ENCODE assay signal across 9 cellular contexts in the genomic region with DNA sequence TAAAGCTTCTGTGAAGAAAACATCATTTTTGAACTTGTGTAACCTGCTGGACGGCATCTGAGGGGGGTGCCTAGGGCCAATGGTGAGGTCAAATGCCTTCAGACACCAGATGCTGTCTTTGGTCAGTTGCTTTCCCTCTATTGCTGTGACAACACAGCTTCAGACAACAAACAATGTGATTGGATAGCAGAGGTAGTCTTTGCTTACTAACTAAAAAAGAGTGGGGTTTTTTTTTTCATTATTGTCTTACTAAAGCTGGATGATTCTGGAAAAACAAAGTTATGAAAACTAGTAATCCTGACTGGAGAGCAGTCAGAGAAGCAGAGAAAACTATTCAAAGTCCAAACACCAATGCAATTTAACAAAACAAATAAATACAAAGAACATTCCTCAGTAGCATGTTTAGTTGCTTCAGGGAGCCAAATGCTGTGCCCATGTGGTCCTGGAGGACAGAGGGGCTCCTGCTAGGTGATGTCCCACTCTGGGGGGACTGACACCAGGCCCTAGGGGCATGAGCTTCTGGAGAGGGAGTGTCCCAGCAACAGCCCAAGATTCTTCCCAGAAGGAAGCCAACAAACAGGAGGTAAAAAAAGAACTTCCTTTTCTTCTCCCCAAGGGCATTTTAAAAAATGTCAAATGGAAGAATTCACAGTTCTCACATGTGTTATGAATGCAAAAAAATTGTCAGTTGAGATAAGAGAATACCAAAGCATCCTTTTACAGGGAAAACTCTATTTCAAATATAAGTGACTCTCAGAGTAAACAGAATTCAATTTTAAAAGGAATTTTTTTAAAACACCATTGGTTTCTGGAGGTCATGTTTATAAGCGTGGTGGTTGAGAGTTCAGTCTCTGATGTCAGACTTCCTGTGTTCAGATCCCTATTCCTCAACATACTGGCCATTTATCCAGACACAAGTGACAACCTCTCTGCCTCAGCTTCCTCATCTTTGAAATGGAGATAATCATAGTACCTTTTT.
A peak's percentile ranks its signal among the peaks of the same experiment; 100 is the strongest.
DNase-seq lines count a peak whose midpoint lies in the region; ATAC-seq, FAIRE-seq and TF ChIP-seq lines count a peak whose summit lies in the region.
"Had no signal": no experiment of that assay in that cellular context is flagged by ENCODE, and none has a peak within 500 bp of the region (broad histone marks: within the 10 kb centered on the region; RNA-seq: fewer than 3 reads in every experiment).

No MANE protein-coding gene starts in this region.

- H3K9me3 ChIP-seq in kidney (ENCODE audit: control insufficient read depth in 1 of 2, low read length in 2 of 2), result no peaks in the 10 kb centered on the region

- peak overlapping the region; percentile 31 for H3K27ac ChIP-seq in angular gyrus (ENCODE audit: low read depth, low read length)
- H3K27ac ChIP-seq in kidney (ENCODE audit: low read depth in 2 of 2, low read length in 2 of 2), result peak overlapping the region; percentile 63 to 79

- peaks cover 0 to 13% of the 10 kb centered on the region in 2 donors for H3K4me1 ChIP-seq in kidney (ENCODE audit: control insufficient read depth in 1 of 2, insufficient read depth in 1 of 2, low read depth in 1 of 2, low read length in 2 of 2)

- TF ChIP-seq CTCF in kidney (IDR thresholded peaks at IDR 0.05; ENCODE audit: borderline replicate concordance, extremely low read depth, insufficient read depth), result no peak

- H3K27ac Mint-ChIP-seq in stimulated activated naive B cell treated with anti-CD40 and anti-IgM and Interleukin-4, amounts not matched to agents 10 μg/mL and 1 μg/mL and 100 μg/mL, for 72 hours, result peak overlapping the region; percentile 74

- no peaks in the 10 kb centered on the region for H3K9me3 Mint-ChIP-seq in stimulated activated naive B cell treated with anti-CD40 and anti-IgM and Interleukin-4, amounts not matched to agents 10 μg/mL and 1 μg/mL and 100 μg/mL, for 72 hours

- H3K27me3 Mint-ChIP-seq in stimulated activated naive B cell treated with anti-CD40 and anti-IgM and Interleukin-4, amounts not matched to agents 10 μg/mL and 1 μg/mL and 100 μg/mL, for 72 hours, result no peaks in the 10 kb centered on the region

- H3K36me3 ChIP-seq in kidney (ENCODE audit: control insufficient read depth in 1 of 2, insufficient read depth in 2 of 2, low read length in 2 of 2), result no peaks in the 10 kb centered on the region

- no peak overlapping the region for H3K9ac ChIP-seq in kidney (ENCODE audit: low read length in 2 of 2)

- no peak overlapping the region for H3K4me3 ChIP-seq in kidney (ENCODE audit: low read length in 2 of 2)

- TF ChIP-seq POLR2A in H54 (IDR thresholded peaks at IDR 0.05; ENCODE audit: low read depth, low read length), result no peak

- no peak for ATAC-seq in stimulated activated naive B cell treated with anti-CD40 and anti-IgM and Interleukin-4, amounts not matched to agents 10 μg/mL and 1 μg/mL and 100 μg/mL, for 72 hours (replicated peaks)
- no peak for ATAC-seq in GM21528 (IDR thresholded peaks at IDR 0.05; ENCODE audit: low FRiP score, unreplicated experiment)
- no peak for ATAC-seq in HG03439 (IDR thresholded peaks at IDR 0.05; ENCODE audit: unreplicated experiment)

- peaks cover 12 to 24% of the 10 kb centered on the region in 2 donors for H3K36me3 Mint-ChIP-seq in stimulated activated naive B cell treated with anti-CD40 and anti-IgM and Interleukin-4, amounts not matched to agents 10 μg/mL and 1 μg/mL and 100 μg/mL, for 72 hours

- FAIRE-seq in H54 (lab: Jason Lieb, UNC) (peak; percentile 62), kidney (lab: Jason Lieb, UNC) (peak; percentile 11)

- H3K4me3 Mint-ChIP-seq in stimulated activated naive B cell treated with anti-CD40 and anti-IgM and Interleukin-4, amounts not matched to agents 10 μg/mL and 1 μg/mL and 100 μg/mL, for 72 hours, result no peak overlapping the region

- DNase-seq in H54 (ENCODE audit: insufficient read length, low spot score) (no peak), kidney (no peak), NCI-H1105 treated with DMSO at 0.1 percent for 48 hours (lab: John Stamatoyannopoulos, UW) (no peak)
- DNase-seq in stimulated activated naive B cell treated with anti-CD40 and anti-IgM and Interleukin-4, amounts not matched to agents 10 μg/mL and 1 μg/mL and 100 μg/mL, for 72 hours, result no peak
- DNase-seq: activated T-cell treated with anti-CD3 and anti-CD28 coated beads for 4 hours, MV-4-11 had no signal

- peaks cover 0 to 6% of the 10 kb centered on the region in 2 donors for H3K4me1 Mint-ChIP-seq in stimulated activated naive B cell treated with anti-CD40 and anti-IgM and Interleukin-4, amounts not matched to agents 10 μg/mL and 1 μg/mL and 100 μg/mL, for 72 hours

- intact Hi-C loops in kidney (cut with DNase I), result no loop called here
